1 cellular context compared by ENCODE assay signal in genomic region chr10:28532509-28533314, GRCh38.
TF ChIP-seq lines count a peak whose summit lies in the region.

A gene with protein sequence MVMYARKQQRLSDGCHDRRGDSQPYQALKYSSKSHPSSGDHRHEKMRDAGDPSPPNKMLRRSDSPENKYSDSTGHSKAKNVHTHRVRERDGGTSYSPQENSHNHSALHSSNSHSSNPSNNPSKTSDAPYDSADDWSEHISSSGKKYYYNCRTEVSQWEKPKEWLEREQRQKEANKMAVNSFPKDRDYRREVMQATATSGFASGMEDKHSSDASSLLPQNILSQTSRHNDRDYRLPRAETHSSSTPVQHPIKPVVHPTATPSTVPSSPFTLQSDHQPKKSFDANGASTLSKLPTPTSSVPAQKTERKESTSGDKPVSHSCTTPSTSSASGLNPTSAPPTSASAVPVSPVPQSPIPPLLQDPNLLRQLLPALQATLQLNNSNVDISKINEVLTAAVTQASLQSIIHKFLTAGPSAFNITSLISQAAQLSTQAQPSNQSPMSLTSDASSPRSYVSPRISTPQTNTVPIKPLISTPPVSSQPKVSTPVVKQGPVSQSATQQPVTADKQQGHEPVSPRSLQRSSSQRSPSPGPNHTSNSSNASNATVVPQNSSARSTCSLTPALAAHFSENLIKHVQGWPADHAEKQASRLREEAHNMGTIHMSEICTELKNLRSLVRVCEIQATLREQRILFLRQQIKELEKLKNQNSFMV (plus strand): TSS chr10:28533118. CDS start chr10:28533580, 462 bp downstream.

TF ChIP-seq in K562, 482 proteins besides CTCF, POLR2A, EP300 and RAD21 (continued from another document and continues in another):
- TF ChIP-seq RREB1 (CRISPR knock-in tag; IDR thresholded peaks at IDR 0.05): no peak
- no peak for TF ChIP-seq EWSR1 (IDR thresholded peaks at IDR 0.05; ENCODE audit: borderline replicate concordance, low read depth, partially characterized antibody)
- no peak for TF ChIP-seq ZFPM2 (CRISPR knock-in tag; IDR thresholded peaks at IDR 0.05)
- peak; percentile 58 for TF ChIP-seq CCNT2 (IDR thresholded peaks at IDR 0.05; ENCODE audit: borderline replicate concordance, extremely low read depth, insufficient read length, low read depth, low read length)
- TF ChIP-seq CCAR2 (IDR thresholded peaks at IDR 0.05; ENCODE audit: low read depth, low read length): no peak
- 0 out of 2 replicates have a peak, but pooled peaks have one; percentile 4 for TF ChIP-seq OTX1 (CRISPR knock-in tag; IDR thresholded peaks at IDR 0.05)
- 0 out of 2 replicates have a peak, but pooled peaks have one; percentile 85 for TF ChIP-seq MED1 (CRISPR knock-in tag; IDR thresholded peaks at IDR 0.05; ENCODE audit: borderline replicate concordance)
- peak; percentile 94 for TF ChIP-seq EP400 (IDR thresholded peaks at IDR 0.05)
- TF ChIP-seq SREBF1 (IDR thresholded peaks at IDR 0.05; ENCODE audit: borderline replicate concordance, low read depth, low read length): no peak
- TF ChIP-seq ZNF12 (CRISPR knock-in tag; IDR thresholded peaks at IDR 0.05): no peak
- peak; percentile 83 for TF ChIP-seq KLF1 (tag; IDR thresholded peaks at IDR 0.05)
- TF ChIP-seq SIN3B (IDR thresholded peaks at IDR 0.05; ENCODE audit: low read depth): peak; percentile 68; the same call in 1 of the 2 replicates
- TF ChIP-seq, protein P1, sequence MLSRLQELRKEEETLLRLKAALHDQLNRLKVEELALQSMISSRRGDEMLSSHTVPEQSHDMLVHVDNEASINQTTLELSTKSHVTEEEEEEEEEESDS (CRISPR knock-in tag; IDR thresholded peaks at IDR 0.05): no peak
- 0 out of 2 replicates have a peak, but pooled peaks have one; percentile 2 for TF ChIP-seq ARID4B (CRISPR knock-in tag; IDR thresholded peaks at IDR 0.05)
- no peak for TF ChIP-seq ZNF184 (CRISPR knock-in tag; IDR thresholded peaks at IDR 0.05)
- TF ChIP-seq POLR3A (IDR thresholded peaks at IDR 0.05; ENCODE audit: borderline replicate concordance, extremely low read depth, insufficient read depth, insufficient read length): no peak
- TF ChIP-seq NR0B1 (IDR thresholded peaks at IDR 0.05; ENCODE audit: partially characterized antibody): no peak
- peak; percentile 88 for TF ChIP-seq ETV5 (CRISPR knock-in tag; IDR thresholded peaks at IDR 0.05; ENCODE audit: low read depth)
- TF ChIP-seq E4F1 (CRISPR knock-in tag; IDR thresholded peaks at IDR 0.05; ENCODE audit: borderline replicate concordance): no peak
- TF ChIP-seq, protein P2, sequence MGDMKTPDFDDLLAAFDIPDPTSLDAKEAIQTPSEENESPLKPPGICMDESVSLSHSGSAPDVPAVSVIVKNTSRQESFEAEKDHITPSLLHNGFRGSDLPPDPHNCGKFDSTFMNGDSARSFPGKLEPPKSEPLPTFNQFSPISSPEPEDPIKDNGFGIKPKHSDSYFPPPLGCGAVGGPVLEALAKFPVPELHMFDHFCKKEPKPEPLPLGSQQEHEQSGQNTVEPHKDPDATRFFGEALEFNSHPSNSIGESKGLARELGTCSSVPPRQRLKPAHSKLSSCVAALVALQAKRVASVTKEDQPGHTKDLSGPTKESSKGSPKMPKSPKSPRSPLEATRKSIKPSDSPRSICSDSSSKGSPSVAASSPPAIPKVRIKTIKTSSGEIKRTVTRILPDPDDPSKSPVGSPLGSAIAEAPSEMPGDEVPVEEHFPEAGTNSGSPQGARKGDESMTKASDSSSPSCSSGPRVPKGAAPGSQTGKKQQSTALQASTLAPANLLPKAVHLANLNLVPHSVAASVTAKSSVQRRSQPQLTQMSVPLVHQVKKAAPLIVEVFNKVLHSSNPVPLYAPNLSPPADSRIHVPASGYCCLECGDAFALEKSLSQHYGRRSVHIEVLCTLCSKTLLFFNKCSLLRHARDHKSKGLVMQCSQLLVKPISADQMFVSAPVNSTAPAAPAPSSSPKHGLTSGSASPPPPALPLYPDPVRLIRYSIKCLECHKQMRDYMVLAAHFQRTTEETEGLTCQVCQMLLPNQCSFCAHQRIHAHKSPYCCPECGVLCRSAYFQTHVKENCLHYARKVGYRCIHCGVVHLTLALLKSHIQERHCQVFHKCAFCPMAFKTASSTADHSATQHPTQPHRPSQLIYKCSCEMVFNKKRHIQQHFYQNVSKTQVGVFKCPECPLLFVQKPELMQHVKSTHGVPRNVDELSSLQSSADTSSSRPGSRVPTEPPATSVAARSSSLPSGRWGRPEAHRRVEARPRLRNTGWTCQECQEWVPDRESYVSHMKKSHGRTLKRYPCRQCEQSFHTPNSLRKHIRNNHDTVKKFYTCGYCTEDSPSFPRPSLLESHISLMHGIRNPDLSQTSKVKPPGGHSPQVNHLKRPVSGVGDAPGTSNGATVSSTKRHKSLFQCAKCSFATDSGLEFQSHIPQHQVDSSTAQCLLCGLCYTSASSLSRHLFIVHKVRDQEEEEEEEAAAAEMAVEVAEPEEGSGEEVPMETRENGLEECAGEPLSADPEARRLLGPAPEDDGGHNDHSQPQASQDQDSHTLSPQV (IDR thresholded peaks at IDR 0.05): no peak
- peak; percentile 38 for TF ChIP-seq CTBP1 (IDR thresholded peaks at IDR 0.05; ENCODE audit: borderline replicate concordance)
- TF ChIP-seq HDAC1 (IDR thresholded peaks at IDR 0.05): no peak
- no peak for TF ChIP-seq MYBL2 (IDR thresholded peaks at IDR 0.05; ENCODE audit: low read depth)
- no peak for TF ChIP-seq MYBL2 (CRISPR knock-in tag; IDR thresholded peaks at IDR 0.05; ENCODE audit: borderline replicate concordance)
- TF ChIP-seq L3MBTL2 (IDR thresholded peaks at IDR 0.05): peak; percentile 91
- no peak for TF ChIP-seq ZNF766 (CRISPR knock-in tag; conservative IDR thresholded peaks at IDR 0.05)
- TF ChIP-seq BRCA1 (IDR thresholded peaks at IDR 0.05): no peak
- no peak for TF ChIP-seq BRCA1 (CRISPR knock-in tag; IDR thresholded peaks at IDR 0.05)
- TF ChIP-seq CHD2 (IDR thresholded peaks at IDR 0.05; ENCODE audit: low read depth, low read length): no peak
- TF ChIP-seq ATF2 (CRISPR knock-in tag; IDR thresholded peaks at IDR 0.05): no peak
- no peak for TF ChIP-seq HNRNPH1 (optimal IDR thresholded peaks at IDR 0.05; ENCODE audit: low read depth, low read length)
- TF ChIP-seq CREM (IDR thresholded peaks at IDR 0.05; ENCODE audit: low read depth): peak; percentile 17
- TF ChIP-seq HDAC2 (IDR thresholded peaks at IDR 0.05): peak; percentile 73; the same call in 1 of the 2 replicates
- TF ChIP-seq YY1 (IDR thresholded peaks at IDR 0.05; ENCODE audit: borderline replicate concordance in 1 of 3, control insufficient read depth in 1 of 3, extremely low read depth in 1 of 3, insufficient read depth in 3 of 3, insufficient read length in 1 of 3, insufficient replicate concordance in 2 of 3, low read depth in 1 of 3, low read length in 2 of 3): peak; percentile 52 to 88 (median 81)
- peak; percentile 7; the same call in 1 of the 2 replicates for TF ChIP-seq XRCC5 (IDR thresholded peaks at IDR 0.05; ENCODE audit: low read depth, low read length)
